Comparison of ENCODE assay signal across 8 cellular contexts in genomic region chr20:3203315-3204123, GRCh38. TPM values are rescaled to one million over a fixed set of nuclear protein-coding genes. Genes with fewer than 3 reads are reported as not detected.
DNase-seq lines count a peak whose midpoint lies in the region; ATAC-seq and TF ChIP-seq lines count a peak whose summit lies in the region.

No MANE protein-coding gene starts in this region.

- DNase-seq in Caco-2 (peak in 1 of 2 experiments; percentile 34), LNCaP clone FGC (ENCODE audit: low read depth) (no peak), activated B cell treated with CpG ODN at 0.5 μM for 24 hours (no peak), epithelial cell of esophagus (ENCODE audit: low read depth) (peak; percentile 25), upper lobe of right lung (no peak)

- H3K9me3 Mint-ChIP-seq in Caco-2 (ENCODE audit: unreplicated experiment) (no peaks in the 10 kb centered on the region), activated B cell treated with CpG ODN at 0.5 μM for 24 hours (no peaks in the 10 kb centered on the region)

- intact Hi-C loops in Caco-2 (cut with micrococcal nuclease; ENCODE audit: unreplicated experiment) (no loop called here), activated B cell treated with CpG ODN at 0.5 μM for 24 hours (cut with micrococcal nuclease) (loop anchor here (1.0 to 10.0 kb wide), 5 partner anchors 31 to 561 kb away; partner anchors contain the start of genes ADISSP, FASTKD5, LZTS3 and SLC4A11), upper lobe of right lung (cut with DNase I) (no loop called here)

- ATAC-seq in GM21528 (IDR thresholded peaks at IDR 0.05; ENCODE audit: low FRiP score, unreplicated experiment), result peak; percentile 15
- no peak for ATAC-seq in activated B cell treated with CpG ODN at 0.5 μM for 24 hours (ENCODE audit: low read depth)
- peak; percentile 43 for ATAC-seq in upper lobe of right lung
- no peak for ATAC-seq in HG03520 (IDR thresholded peaks at IDR 0.05; ENCODE audit: unreplicated experiment)

- H3K36me3 ChIP-seq in Caco-2 (ENCODE audit: control insufficient read depth, insufficient read depth, low read length) (peaks cover 3% of the 10 kb centered on the region; the same call in 1 of the 2 replicates), muscle layer of duodenum (ENCODE audit: control insufficient read depth in 1 of 2, insufficient read depth in 2 of 2, low read length in 2 of 2) (peaks cover 14 to 19% of the 10 kb centered on the region in 2 donors), upper lobe of right lung (peaks cover 41% of the 10 kb centered on the region)

- BruUV-seq in Caco-2 (replicated peaks; lab: Mats Ljungman, UMichigan), result TSS peak; percentile 30

- H3K4me3 Mint-ChIP-seq in Caco-2 (ENCODE audit: unreplicated experiment) (peak overlapping the region; percentile 99), activated B cell treated with CpG ODN at 0.5 μM for 24 hours (peak overlapping the region; percentile 97)

- H3K4me3 ChIP-seq in Caco-2 (ENCODE audit: low read depth, low read length), result peak overlapping the region; percentile 85
- H3K4me3 ChIP-seq in LNCaP clone FGC (ENCODE audit: low read depth, low read length), result peak overlapping the region; percentile 99
- peak overlapping the region; percentile 90 for H3K4me3 ChIP-seq in epithelial cell of esophagus (ENCODE audit: low read length)
- peak overlapping the region; percentile 85 to 93 for H3K4me3 ChIP-seq in muscle layer of duodenum (ENCODE audit: low read depth in 1 of 2, low read length in 2 of 2)
- H3K4me3 ChIP-seq in upper lobe of right lung, result peak overlapping the region; percentile 95

- H3K27me3 ChIP-seq in Caco-2 (replicated peaks; ENCODE audit: control insufficient read depth, insufficient read depth, low read length) (no peaks in the 10 kb centered on the region), muscle layer of duodenum (ENCODE audit: low read depth, low read length) (no peaks in the 10 kb centered on the region), upper lobe of right lung (no peaks in the 10 kb centered on the region)

- H3K4me1 ChIP-seq in Caco-2 (peaks cover 5% of the 10 kb centered on the region), muscle layer of duodenum (ENCODE audit: control insufficient read depth in 1 of 2, insufficient read depth in 2 of 2, low read length in 2 of 2) (peaks cover 0 to 14% of the 10 kb centered on the region in 2 donors), upper lobe of right lung (peaks cover 10% of the 10 kb centered on the region)

- H3K9me3 ChIP-seq in Caco-2, result no peaks in the 10 kb centered on the region
- H3K9me3 ChIP-seq in muscle layer of duodenum (ENCODE audit: control insufficient read depth in 1 of 2, low read length in 2 of 2), result no peaks in the 10 kb centered on the region
- no peaks in the 10 kb centered on the region for H3K9me3 ChIP-seq in upper lobe of right lung

- TF ChIP-seq CTCF in Caco-2 (IDR thresholded peaks at IDR 0.05; ENCODE audit: insufficient read depth in 1 of 2, low read depth in 1 of 2, low read length in 1 of 2, severe bottlenecking in 1 of 2, unreplicated experiment in 1 of 2) (no peak), LNCaP clone FGC (IDR thresholded peaks at IDR 0.05; ENCODE audit: control insufficient read depth, extremely low read depth, insufficient read depth) (no peak), activated B cell treated with CpG ODN at 0.5 μM for 24 hours (IDR thresholded peaks at IDR 0.05) (no peak), epithelial cell of esophagus (IDR thresholded peaks at IDR 0.05; ENCODE audit: insufficient read depth, low read depth, low read length, missing control alignments) (no peak), upper lobe of right lung (IDR thresholded peaks at IDR 0.05) (no peak)

- H3K27me3 Mint-ChIP-seq in Caco-2 (ENCODE audit: insufficient read depth, unreplicated experiment) (no peaks in the 10 kb centered on the region), activated B cell treated with CpG ODN at 0.5 μM for 24 hours (no peaks in the 10 kb centered on the region)

- H3K36me3 Mint-ChIP-seq in Caco-2 (ENCODE audit: insufficient read depth, unreplicated experiment) (peaks cover 55% of the 10 kb centered on the region), activated B cell treated with CpG ODN at 0.5 μM for 24 hours (ENCODE audit: low read depth) (peaks cover 35% of the 10 kb centered on the region)

- no peaks in the 10 kb centered on the region for H3K4me1 Mint-ChIP-seq in Caco-2 (ENCODE audit: low read depth, unreplicated experiment)
- peaks cover 18% of the 10 kb centered on the region for H3K4me1 Mint-ChIP-seq in activated B cell treated with CpG ODN at 0.5 μM for 24 hours

- peak overlapping the region; percentile 69 for H3K27ac ChIP-seq in muscle layer of duodenum (ENCODE audit: low read length)
- peak overlapping the region; percentile 94 for H3K27ac ChIP-seq in upper lobe of right lung

- H3K27ac Mint-ChIP-seq in Caco-2 (ENCODE audit: unreplicated experiment) (peak overlapping the region; percentile 99), activated B cell treated with CpG ODN at 0.5 μM for 24 hours (peak overlapping the region; percentile 94)

- CTCF ChIA-PET in Caco-2 (lab: Charles Lee), result interaction anchor here (0.6 to 1.0 kb wide), 2 partner anchors 89 to 150 kb away, joined by 3 to 5 read pairs; no protein-coding TSS in a partner anchor
- CTCF ChIA-PET in activated B cell treated with CpG ODN at 0.5 μM for 24 hours (lab: Charles Lee), result no interaction called here

- POLR2A ChIA-PET in Caco-2 (lab: Charles Lee), result no interaction called here
- POLR2A ChIA-PET in activated B cell treated with CpG ODN at 0.5 μM for 24 hours (lab: Charles Lee), result interaction anchor here (0.6 to 1.6 kb wide), 3 partner anchors 44 to 110 kb away, joined by 3 to 4 read pairs (median 3); partner anchors contain the start of genes FASTKD5 and UBOX5

RNA-seq across cellular contexts. Expression of gene DDRGK1, which starts 1.0 kb away (rescaled TPM):
- total RNA-seq in Caco-2 (2022), result 76.3 and 84.8 TPM in 2 replicates
- total RNA-seq in activated B cell treated with CpG ODN at 0.5 μM for 24 hours, result 37.1 and 46.1 TPM in 2 replicates
- 108 TPM for total RNA-seq in upper lobe of right lung

RNA-seq across cellular contexts. Expression of gene ITPA, which starts 5.8 kb away (rescaled TPM):
- total RNA-seq in Caco-2 (2022) (68.4 and 73.8 TPM in 2 replicates), activated B cell treated with CpG ODN at 0.5 μM for 24 hours (82.1 and 84.8 TPM in 2 replicates), upper lobe of right lung (43.4 TPM)

RNA-seq across cellular contexts. Expression of gene LZTS3, which starts 30.2 kb away (rescaled TPM):
- total RNA-seq in Caco-2 (2022), result 4.3 and 4.5 TPM in 2 replicates
- 0.64 and 0.84 TPM in 2 replicates for total RNA-seq in activated B cell treated with CpG ODN at 0.5 μM for 24 hours
- 21.5 TPM for total RNA-seq in upper lobe of right lung

RNA-seq across cellular contexts. Expression of gene SLC4A11, which starts 35.5 kb away (rescaled TPM):
- total RNA-seq in Caco-2 (2022) (8.6 and 9.5 TPM in 2 replicates), activated B cell treated with CpG ODN at 0.5 μM for 24 hours (0.58 and 0.88 TPM in 2 replicates), upper lobe of right lung (2.7 TPM)

RNA-seq across cellular contexts. Expression of gene FASTKD5, which starts 43.9 kb away (rescaled TPM):
- total RNA-seq in Caco-2 (2022) (24.2 and 27.4 TPM in 2 replicates), activated B cell treated with CpG ODN at 0.5 μM for 24 hours (23.7 and 24.6 TPM in 2 replicates), upper lobe of right lung (18.0 TPM)

Comparison
In these comparisons a context has a peak if more than half of its experiments do, and no peak if none do; other contexts are left out.
1. ATAC-seq: peak in GM21528 (single experiment) and upper lobe of right lung (single experiment); none in activated B cell treated with CpG ODN at 0.5 μM for 24 hours (single experiment) and HG03520 (single experiment).
2. Peak in every context shown above with its lines, with median percentiles within 50 percentile points of each other: H3K4me3 ChIP-seq.